In the genomic region with DNA sequence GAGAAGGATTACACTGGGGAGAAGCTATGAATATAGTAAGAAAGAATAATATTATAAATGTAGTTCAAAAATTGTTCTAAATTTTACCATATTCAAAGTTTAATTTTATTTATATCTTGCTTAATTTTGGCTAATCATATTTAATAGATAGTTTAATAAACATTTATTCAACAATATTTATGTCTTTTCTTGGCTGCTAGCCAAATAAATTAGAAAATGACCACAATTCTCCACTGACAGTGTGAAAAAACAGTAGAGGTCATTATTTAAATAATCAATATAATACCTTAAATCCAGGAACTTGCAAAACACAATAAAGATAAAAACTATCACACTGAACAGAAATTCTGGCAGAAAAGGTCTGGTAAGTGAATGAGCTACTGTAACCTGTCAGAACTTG, we compare ENCODE assay signal across 31 cellular contexts.
"Had no signal": no experiment of that assay in that cellular context is flagged by ENCODE, and none has a peak within 500 bp of the region (broad histone marks: within the 10 kb centered on the region; RNA-seq: fewer than 3 reads in every experiment).

No MANE protein-coding gene starts in this region.

- H3K9me3 Mint-ChIP-seq: activated CD4-positive, alpha-beta memory T cell treated with anti-CD3 and anti-CD28 coated beads for 36 hours; activated T-helper 17 cell treated with anti-CD3 and anti-CD28 coated beads, Interleukin-2, amount 50 U/mL, for 72 hours; endodermal cell had no signal

- H3K4me3 ChIP-seq: colonic mucosa, dorsolateral prefrontal cortex, gastrocnemius medialis, heart left ventricle had no signal

- DNase-seq: activated CD4-positive, alpha-beta memory T cell treated with anti-CD3 and anti-CD28 coated beads for 36 hours; activated CD4-positive, alpha-beta T cell treated with anti-CD3 and anti-CD28 coated beads for 36 hours; activated CD4-positive, alpha-beta T cell treated with anti-CD3 and anti-CD28 coated beads, Interleukin-2, amount 10 ng/mL, durations not matched to agents 24 days and 14 days; activated CD4-positive, CD25-positive, alpha-beta regulatory T cell; activated CD4-positive, CD25-positive, alpha-beta regulatory T cell treated with anti-CD3 and anti-CD28 coated beads, Interleukin-2, amount 50 U/mL, for 72 hours; activated CD8-positive, alpha-beta memory T cell treated with anti-CD3 and anti-CD28 coated beads, Interleukin-2, amount 10 ng/mL, durations not matched to agents 7 days and 5 days; activated CD8-positive, alpha-beta memory T cell treated with anti-CD3 and anti-CD28 coated beads, Interleukin-2, amount 50 U/mL, for 4 hours; activated CD8-positive, alpha-beta T cell treated with anti-CD3 and anti-CD28 coated beads, Interleukin-2, amount 10 ng/mL, durations not matched to agents 7 days and 5 days; activated effector memory CD4-positive, alpha-beta T cell treated with Interleukin-2 at 50 U/mL for 16 hours; activated gamma-delta T cell treated with Interleukin-2 at 50 U/mL for 16 hours; activated naive CD4-positive, alpha-beta T cell treated with anti-CD3 and anti-CD28 coated beads, Interleukin-2, amount 50 U/mL, for 16 hours; activated naive CD4-positive, alpha-beta T cell treated with Interleukin-2 at 50 U/mL for 16 hours; activated T-cell treated with anti-CD3 and anti-CD28 coated beads, Interleukin-2, amount 50 U/mL, for 1 hour; amniotic stem cell; anterior cingulate cortex; brain microvascular endothelial cell; colonic mucosa; dorsolateral prefrontal cortex; effector memory CD4-positive, alpha-beta T cell; endodermal cell; foreskin fibroblast; gastrocnemius medialis; glutamatergic neuron; heart left ventricle; T-helper 1 cell; T-helper 2 cell had no signal

- H3K27me3 Mint-ChIP-seq: activated CD4-positive, alpha-beta memory T cell treated with anti-CD3 and anti-CD28 coated beads for 36 hours; activated CD4-positive, alpha-beta T cell treated with anti-CD3 and anti-CD28 coated beads for 36 hours; activated CD4-positive, alpha-beta T cell treated with anti-CD3 and anti-CD28 coated beads, Interleukin-2, amount 10 ng/mL, durations not matched to agents 24 days and 14 days; activated CD8-positive, alpha-beta memory T cell treated with anti-CD3 and anti-CD28 coated beads, Interleukin-2, amount 10 ng/mL, durations not matched to agents 7 days and 5 days; activated naive CD8-positive, alpha-beta T cell; activated T-helper 17 cell treated with anti-CD3 and anti-CD28 coated beads, Interleukin-2, amount 50 U/mL, for 72 hours had no signal

- H3K4me1 ChIP-seq: colonic mucosa, gastrocnemius medialis had no signal

- H3K36me3 ChIP-seq: brain microvascular endothelial cell, colonic mucosa, gastrocnemius medialis, heart left ventricle had no signal

- H3K4me1 Mint-ChIP-seq: activated CD4-positive, alpha-beta T cell treated with anti-CD3 and anti-CD28 coated beads, Interleukin-2, amount 10 ng/mL, durations not matched to agents 24 days and 14 days; activated T-helper 17 cell treated with anti-CD3 and anti-CD28 coated beads, Interleukin-2, amount 50 U/mL, for 72 hours had no signal

- H3K27ac ChIP-seq: brain microvascular endothelial cell, colonic mucosa, dorsolateral prefrontal cortex, gastrocnemius medialis, heart left ventricle had no signal

- ATAC-seq: activated CD4-positive, alpha-beta T cell treated with anti-CD3 and anti-CD28 coated beads for 36 hours; activated CD8-positive, alpha-beta memory T cell treated with anti-CD3 and anti-CD28 coated beads, Interleukin-2, amount 10 ng/mL, durations not matched to agents 7 days and 5 days; activated CD8-positive, alpha-beta T cell treated with anti-CD3 and anti-CD28 coated beads, Interleukin-2, amount 10 ng/mL, durations not matched to agents 7 days and 5 days; activated T-helper 17 cell treated with anti-CD3 and anti-CD28 coated beads, Interleukin-2, amount 50 U/mL, for 72 hours; esophagus mucosa; gastrocnemius medialis; heart left ventricle had no signal

- H3K9me3 ChIP-seq: colonic mucosa, gastrocnemius medialis, heart left ventricle had no signal

- H3K27ac Mint-ChIP-seq: activated CD4-positive, alpha-beta memory T cell treated with anti-CD3 and anti-CD28 coated beads for 36 hours; activated CD4-positive, alpha-beta T cell treated with anti-CD3 and anti-CD28 coated beads for 36 hours; activated CD4-positive, alpha-beta T cell treated with anti-CD3 and anti-CD28 coated beads, Interleukin-2, amount 10 ng/mL, durations not matched to agents 24 days and 14 days; activated CD8-positive, alpha-beta memory T cell treated with anti-CD3 and anti-CD28 coated beads, Interleukin-2, amount 10 ng/mL, durations not matched to agents 7 days and 5 days; activated CD8-positive, alpha-beta T cell treated with anti-CD3 and anti-CD28 coated beads, Interleukin-2, amount 10 ng/mL, durations not matched to agents 7 days and 5 days; activated T-helper 17 cell treated with anti-CD3 and anti-CD28 coated beads, Interleukin-2, amount 50 U/mL, for 72 hours; endodermal cell had no signal

- H3K4me3 Mint-ChIP-seq: activated CD4-positive, alpha-beta memory T cell treated with anti-CD3 and anti-CD28 coated beads for 36 hours; activated CD4-positive, alpha-beta T cell treated with anti-CD3 and anti-CD28 coated beads for 36 hours; activated CD4-positive, alpha-beta T cell treated with anti-CD3 and anti-CD28 coated beads, Interleukin-2, amount 10 ng/mL, durations not matched to agents 24 days and 14 days; activated CD8-positive, alpha-beta memory T cell treated with anti-CD3 and anti-CD28 coated beads, Interleukin-2, amount 10 ng/mL, durations not matched to agents 7 days and 5 days; activated CD8-positive, alpha-beta T cell treated with anti-CD3 and anti-CD28 coated beads, Interleukin-2, amount 10 ng/mL, durations not matched to agents 7 days and 5 days; activated naive CD8-positive, alpha-beta T cell; activated T-helper 17 cell treated with anti-CD3 and anti-CD28 coated beads, Interleukin-2, amount 50 U/mL, for 72 hours; endodermal cell had no signal

- FAIRE-seq: astrocyte, bronchial epithelial cell had no signal

- H3K27me3 ChIP-seq: brain microvascular endothelial cell, colonic mucosa, gastrocnemius medialis, heart left ventricle had no signal
